25 cellular contexts compared by ENCODE assay signal in the genomic region with DNA sequence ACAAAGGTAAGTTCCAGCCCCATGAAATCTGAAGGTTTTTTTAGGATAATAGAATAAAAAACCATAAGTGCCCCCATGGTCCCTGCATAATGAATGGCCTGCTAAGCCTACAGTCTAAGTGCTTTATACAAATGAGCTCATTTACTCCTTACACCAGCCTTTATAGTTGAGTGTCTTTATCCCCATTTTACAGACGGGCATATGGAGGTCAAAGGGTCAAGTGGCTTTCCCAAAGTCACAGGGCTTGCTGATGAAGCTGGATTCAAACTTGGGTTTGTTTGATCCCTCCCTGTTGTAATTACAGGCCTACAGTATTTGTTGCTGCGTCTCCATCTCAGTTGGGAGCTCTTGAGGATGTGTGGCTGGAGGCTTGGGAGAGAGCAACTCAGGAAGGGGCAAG.
"Had no signal": no experiment of that assay in that cellular context is flagged by ENCODE, and none has a peak within 500 bp of the region (broad histone marks: within the 10 kb centered on the region; RNA-seq: fewer than 3 reads in every experiment).

No MANE protein-coding gene starts in this region.

- H3K4me3 ChIP-seq: MG63, SJSA1, SK-N-MC had no signal

- DNase-seq: Karpas-422, KG1, MG63, NCI-H1092, NCI-H1105 treated with DMSO at 0.1 percent for 48 hours, NCI-H1417 treated with DMSO at 0.1 percent for 48 hours, NCI-H146, NCI-H187, NCI-H2029, NCI-H2081 treated with DMSO at 0.1 percent for 48 hours, NCI-H2171, NCI-H226, NCI-H446, NCI-H510A, NCI-H524 treated with DMSO at 0.1 percent for 48 hours, NCI-H69, NCI-H774, Right ventricle myocardium superior, RPMI8226, SIG-M5 had no signal

- H3K36me3 ChIP-seq: MG63, SJSA1 had no signal

- FAIRE-seq: HTR-8/SVneo, RCC 7860 had no signal

- H3K27ac ChIP-seq: HL-60, SJSA1, SK-N-MC had no signal

- H3K9me3 ChIP-seq: MG63, SJSA1 had no signal

- H3K27me3 ChIP-seq: MG63, SJSA1 had no signal

- H3K4me1 ChIP-seq: SJSA1 had no signal
